Comparison of ENCODE assay signal across 17 cellular contexts in genomic region chr3:84987709-84988504, GRCh38. TPM values are rescaled to one million over a fixed set of nuclear protein-coding genes. Genes with fewer than 3 reads are reported as not detected.
A peak's percentile ranks its signal among the peaks of the same experiment; 100 is the strongest.
DNase-seq lines count a peak whose midpoint lies in the region; ATAC-seq and TF ChIP-seq lines count a peak whose summit lies in the region.
"Had no signal": no experiment of that assay in that cellular context is flagged by ENCODE, and none has a peak within 500 bp of the region (broad histone marks: within the 10 kb centered on the region; RNA-seq: fewer than 3 reads in every experiment).

No MANE protein-coding gene starts in this region.

- H3K27me3 ChIP-seq in BE2C, result no peaks in the 10 kb centered on the region

- no peaks in the 10 kb centered on the region for H3K9me3 ChIP-seq in BE2C

- no peaks in the 10 kb centered on the region for H3K36me3 Mint-ChIP-seq in activated T-helper 17 cell treated with anti-CD3 and anti-CD28 coated beads, Interleukin-2, amount 50 U/mL, for 72 hours (ENCODE audit: low read depth)

- DNase-seq in BE2C (peak; percentile 84), NCI-H128 (lab: John Stamatoyannopoulos, UW; ENCODE audit: unreplicated experiment) (peak; percentile 45), astrocyte of the hippocampus (ENCODE audit: low read depth, low spot score) (peak; percentile 3), medulla oblongata (ENCODE audit: extremely low spot score) (peak; percentile 41), NCI-H524 (lab: John Stamatoyannopoulos, UW) (no peak), NCI-H526 (lab: John Stamatoyannopoulos, UW) (no peak)
- DNase-seq: AML-193; CD4-positive, alpha-beta T cell; NCI-H1436; NCI-H2081 treated with DMSO at 0.1 percent for 48 hours; NCI-H510A; T-helper 1 cell had no signal

- no peaks in the 10 kb centered on the region for H3K27me3 Mint-ChIP-seq in activated T-helper 17 cell treated with anti-CD3 and anti-CD28 coated beads, Interleukin-2, amount 50 U/mL, for 72 hours
- H3K27me3 Mint-ChIP-seq: CD4-positive, alpha-beta T cell had no signal

- no peak for ATAC-seq in activated T-helper 17 cell treated with anti-CD3 and anti-CD28 coated beads, Interleukin-2, amount 50 U/mL, for 72 hours (replicated peaks)

- H3K4me1 ChIP-seq in BE2C, result peaks cover 40% of the 10 kb centered on the region

- H3K4me1 Mint-ChIP-seq in activated T-helper 17 cell treated with anti-CD3 and anti-CD28 coated beads, Interleukin-2, amount 50 U/mL, for 72 hours, result no peaks in the 10 kb centered on the region

- H3K36me3 ChIP-seq in BE2C, result no peaks in the 10 kb centered on the region

- H3K4me3 Mint-ChIP-seq in activated T-helper 17 cell treated with anti-CD3 and anti-CD28 coated beads, Interleukin-2, amount 50 U/mL, for 72 hours, result no peak overlapping the region
- H3K4me3 Mint-ChIP-seq: CD4-positive, alpha-beta T cell had no signal

- peaks cover 6% of the 10 kb centered on the region for H3K9me3 Mint-ChIP-seq in activated T-helper 17 cell treated with anti-CD3 and anti-CD28 coated beads, Interleukin-2, amount 50 U/mL, for 72 hours
- H3K9me3 Mint-ChIP-seq: CD4-positive, alpha-beta T cell had no signal

- peak; percentile 31; the same call in 1 of the 2 replicates for TF ChIP-seq CTCF in BE2C (IDR thresholded peaks at IDR 0.05; ENCODE audit: low read depth, low read length)

- peak overlapping the region; percentile 51 for H3K4me3 ChIP-seq in BE2C (ENCODE audit: low read depth, low read length)

- H3K27ac Mint-ChIP-seq in activated T-helper 17 cell treated with anti-CD3 and anti-CD28 coated beads, Interleukin-2, amount 50 U/mL, for 72 hours, result no peak overlapping the region
- H3K27ac Mint-ChIP-seq: CD4-positive, alpha-beta T cell had no signal

RNA-seq across cellular contexts. Expression of gene CADM2, which starts 29.1 kb away (rescaled TPM):
- polyA plus RNA-seq in BE2C (2012; ENCODE audit: insufficient read depth, insufficient read length, low read depth), result 20.3 TPM
- not detected for total RNA-seq in activated T-helper 17 cell treated with anti-CD3 and anti-CD28 coated beads, Interleukin-2, amount 50 U/mL, for 72 hours
- total RNA-seq: H4, LHCN-M2, OCI-LY7, SK-MEL-5 had no signal

Comparison
In these comparisons a context has a peak if more than half of its experiments do, and no peak if none do; other contexts are left out.
1. DNase-seq: peak in BE2C (single experiment), NCI-H128 (single experiment), astrocyte of the hippocampus (single experiment) and medulla oblongata (single experiment); none in NCI-H524 (0 of 2) and NCI-H526 (0 of 2).